1 cellular context compared by ENCODE assay signal in the genomic region with DNA sequence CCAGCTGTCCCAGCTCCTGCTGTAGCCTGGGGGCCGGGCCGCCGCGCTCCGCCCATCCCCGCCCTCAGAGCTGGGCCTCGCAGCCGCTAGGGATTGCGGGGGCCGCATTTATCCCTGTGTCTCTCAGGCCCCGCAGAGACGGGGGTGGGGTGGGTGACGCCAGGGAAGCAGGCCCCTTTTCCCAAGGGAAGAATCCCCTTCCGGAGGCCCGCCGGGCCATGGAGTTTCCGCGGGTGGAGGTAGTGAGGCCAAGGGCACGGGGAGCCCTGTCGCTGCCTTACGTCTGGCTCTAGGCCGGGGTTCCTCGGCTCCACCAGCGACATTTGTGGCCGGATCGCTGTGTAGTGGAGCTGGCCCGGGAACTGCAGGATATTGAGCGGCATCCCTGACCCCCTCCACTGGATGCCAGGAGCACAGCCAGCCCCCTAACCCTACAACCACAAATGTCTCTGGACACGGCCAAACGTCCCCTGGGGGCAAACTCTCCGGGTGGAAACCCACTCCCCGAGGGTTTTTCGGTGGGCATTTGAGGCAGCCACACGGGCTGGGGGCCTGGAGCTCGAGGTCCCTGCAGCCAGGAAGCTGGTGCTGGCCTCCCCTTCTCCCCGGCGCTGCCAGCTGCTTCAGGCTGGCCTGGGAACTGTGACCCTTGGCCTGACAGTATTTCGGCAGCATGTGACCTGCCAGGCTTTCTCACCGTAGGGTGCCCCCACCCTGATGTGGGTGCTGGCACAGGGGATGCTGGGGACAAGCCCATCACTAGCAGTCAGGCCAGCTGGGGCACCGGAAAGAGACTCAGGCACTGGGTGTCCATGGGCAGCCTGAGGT.
TF ChIP-seq lines count a peak whose summit lies in the region.

No MANE protein-coding gene starts in this region.

TF ChIP-seq in HCT116, 20 proteins besides CTCF, POLR2A, EP300 and RAD21 (continued from another document):
- TF ChIP-seq EGR1 (IDR thresholded peaks at IDR 0.05; ENCODE audit: low read depth) = peak; percentile 90
- peak; percentile 52 for TF ChIP-seq POLR2AphosphoS5 (IDR thresholded peaks at IDR 0.05; ENCODE audit: low read depth, low read length)
- no peak for TF ChIP-seq SIN3A (IDR thresholded peaks at IDR 0.05; ENCODE audit: low read depth)
- TF ChIP-seq SP1 (IDR thresholded peaks at IDR 0.05; ENCODE audit: low read depth) = no peak
- no peak for TF ChIP-seq CBX3 (IDR thresholded peaks at IDR 0.05; ENCODE audit: low read depth)
- TF ChIP-seq JUND (IDR thresholded peaks at IDR 0.05) = no peak
- no peak for TF ChIP-seq ELF1 (IDR thresholded peaks at IDR 0.05; ENCODE audit: borderline replicate concordance, low read depth)
